Comparison of ENCODE assay signal across 16 cellular contexts in genomic region chr19:15253076-15253475, GRCh38. TPM values are rescaled to one million over a fixed set of nuclear protein-coding genes. Genes with fewer than 3 reads are reported as not detected.
DNase-seq lines count a peak whose midpoint lies in the region; ATAC-seq and TF ChIP-seq lines count a peak whose summit lies in the region.
"Had no signal": no experiment of that assay in that cellular context is flagged by ENCODE, and none has a peak within 500 bp of the region (broad histone marks: within the 10 kb centered on the region; RNA-seq: fewer than 3 reads in every experiment).

No MANE protein-coding gene starts in this region.

- no peaks in the 10 kb centered on the region for H3K9me3 ChIP-seq in BLaER1
- no peaks in the 10 kb centered on the region for H3K9me3 ChIP-seq in smooth muscle cell (replicated peaks; ENCODE audit: low read depth)
- no peaks in the 10 kb centered on the region for H3K9me3 ChIP-seq in CD4-positive, alpha-beta memory T cell (ENCODE audit: control insufficient read depth in 1 of 2, low read length in 2 of 2)
- H3K9me3 ChIP-seq: body of pancreas, SJCRH30 had no signal

- ATAC-seq in GM21515 (IDR thresholded peaks at IDR 0.05; ENCODE audit: unreplicated experiment) = no peak
- ATAC-seq: body of pancreas had no signal

- no peaks in the 10 kb centered on the region for H3K27me3 ChIP-seq in BLaER1
- H3K27me3 ChIP-seq in smooth muscle cell (ENCODE audit: low read depth) = no peaks in the 10 kb centered on the region
- H3K27me3 ChIP-seq in CD4-positive, alpha-beta memory T cell (ENCODE audit: insufficient read depth, low read length) = no peaks in the 10 kb centered on the region
- H3K27me3 ChIP-seq: body of pancreas, SJCRH30 had no signal

- H2AFZ ChIP-seq in smooth muscle cell (ENCODE audit: low read depth) = no peak overlapping the region

- H3K4me1 Mint-ChIP-seq in glutamatergic neuron (ENCODE audit: low read depth, unreplicated experiment) = peaks cover 14% of the 10 kb centered on the region
- H3K4me1 Mint-ChIP-seq in CD4-positive, alpha-beta memory T cell = no peaks in the 10 kb centered on the region

- H3K9me3 Mint-ChIP-seq in glutamatergic neuron (ENCODE audit: unreplicated experiment) = peaks cover 15% of the 10 kb centered on the region
- H3K9me3 Mint-ChIP-seq in CD4-positive, alpha-beta memory T cell = peaks cover 0 to 2% (median 0%) of the 10 kb centered on the region in 8 donors

- peak overlapping the region; percentile 81 for H3K4me2 ChIP-seq in BLaER1
- no peak overlapping the region for H3K4me2 ChIP-seq in smooth muscle cell

- H4K20me1 ChIP-seq in BLaER1 (peaks cover 100% of the 10 kb centered on the region), smooth muscle cell (ENCODE audit: low read depth) (peaks cover 100% of the 10 kb centered on the region)

- peak overlapping the region; percentile 17 for H3K27ac Mint-ChIP-seq in glutamatergic neuron (ENCODE audit: unreplicated experiment)
- no peak overlapping the region for H3K27ac Mint-ChIP-seq in CD4-positive, alpha-beta memory T cell

- peak; percentile 45 for DNase-seq in NCI-H2171 (lab: John Stamatoyannopoulos, UW)
- DNase-seq in glutamatergic neuron = no peak
- DNase-seq in smooth muscle cell (lab: John Stamatoyannopoulos, UW; ENCODE audit: unreplicated experiment) = no peak
- no peak for DNase-seq in DMS114 treated with DMSO at 0.1 percent for 48 hours (lab: John Stamatoyannopoulos, UW; ENCODE audit: unreplicated experiment)
- no peak for DNase-seq in NCI-H1417 treated with DMSO at 0.1 percent for 48 hours (lab: John Stamatoyannopoulos, UW)
- DNase-seq in CD4-positive, alpha-beta memory T cell = no peak
- DNase-seq: activated CD4-positive, alpha-beta T cell treated with anti-CD3 and anti-CD28 coated beads, Interleukin-2, amount 50 U/mL, for 4 hours; activated effector memory CD4-positive, alpha-beta T cell treated with Interleukin-2 at 50 U/mL for 16 hours; body of pancreas; DMS79 treated with DMSO at 0.1 percent for 48 hours; NCI-H1930 had no signal

- CTCF ChIA-PET in CD4-positive, alpha-beta memory T cell (lab: Charles Lee; ENCODE audit: partially characterized antibody) = interaction anchor here (0.7 kb wide), 1 partner anchor 14 kb away, joined by 3 read pairs; no protein-coding TSS in a partner anchor

- H3K27me3 Mint-ChIP-seq in glutamatergic neuron (ENCODE audit: unreplicated experiment) = peaks cover 10% of the 10 kb centered on the region
- no peaks in the 10 kb centered on the region for H3K27me3 Mint-ChIP-seq in CD4-positive, alpha-beta memory T cell

- H3K36me3 Mint-ChIP-seq in glutamatergic neuron (ENCODE audit: unreplicated experiment) = no peaks in the 10 kb centered on the region
- peaks cover 52 to 83% of the 10 kb centered on the region in 2 donors for H3K36me3 Mint-ChIP-seq in CD4-positive, alpha-beta memory T cell

- H3K4me3 ChIP-seq in BLaER1 (peak overlapping the region; percentile 40), smooth muscle cell (no peak overlapping the region)
- H3K4me3 ChIP-seq in CD4-positive, alpha-beta memory T cell (ENCODE audit: low read length in 2 of 2) = no peak overlapping the region
- H3K4me3 ChIP-seq: body of pancreas, SJCRH30 had no signal

- POLR2A ChIA-PET in CD4-positive, alpha-beta memory T cell (lab: Charles Lee; ENCODE audit: partially characterized antibody) = no interaction called here

- H3K36me3 ChIP-seq in BLaER1 (peaks cover 93% of the 10 kb centered on the region), smooth muscle cell (ENCODE audit: low read depth) (no peaks in the 10 kb centered on the region)
- peaks cover 93% of the 10 kb centered on the region for H3K36me3 ChIP-seq in CD4-positive, alpha-beta memory T cell (ENCODE audit: insufficient read depth, low read length)

- peaks cover 100% of the 10 kb centered on the region for H3K4me1 ChIP-seq in BLaER1
- peaks cover 16% of the 10 kb centered on the region for H3K4me1 ChIP-seq in smooth muscle cell (ENCODE audit: low read depth)
- no peaks in the 10 kb centered on the region for H3K4me1 ChIP-seq in CD4-positive, alpha-beta memory T cell (ENCODE audit: insufficient read depth, low read length)

- H3K4me3 Mint-ChIP-seq in glutamatergic neuron (ENCODE audit: unreplicated experiment) = no peak overlapping the region
- no peak overlapping the region for H3K4me3 Mint-ChIP-seq in CD4-positive, alpha-beta memory T cell

- peaks cover 39% of the 10 kb centered on the region for H3K79me2 ChIP-seq in smooth muscle cell (ENCODE audit: low read depth)

- intact Hi-C loops in CD4-positive, alpha-beta memory T cell (cut with micrococcal nuclease) = no loop called here

- TF ChIP-seq CTCF in glutamatergic neuron (IDR thresholded peaks at IDR 0.05; ENCODE audit: partially characterized antibody, unreplicated experiment) = no peak
- TF ChIP-seq CTCF in smooth muscle cell (IDR thresholded peaks at IDR 0.05; ENCODE audit: borderline replicate concordance, insufficient read depth, poor library complexity, severe bottlenecking) = no peak

- H3F3A ChIP-seq in smooth muscle cell (ENCODE audit: low read depth) = peaks cover 15% of the 10 kb centered on the region

- peak overlapping the region; percentile 80 for H3K27ac ChIP-seq in BLaER1
- peak overlapping the region; percentile 97 for H3K27ac ChIP-seq in smooth muscle cell (ENCODE audit: low read depth)
- no peak overlapping the region for H3K27ac ChIP-seq in CD4-positive, alpha-beta memory T cell (ENCODE audit: low read depth, low read length)

- H3K9ac ChIP-seq in BLaER1 (peak overlapping the region; percentile 30; the same call in 1 of the 2 replicates), smooth muscle cell (ENCODE audit: low read depth) (no peak overlapping the region)

- 88% methylated on average over 8 of the region's 8 CpGs for WGBS in smooth muscle cell (ENCODE audit: low lambda C conversion rate)

RNA-seq across cellular contexts. Expression of gene EPHX3, which starts 20.8 kb away (rescaled TPM):
- 0.61 TPM for total RNA-seq in glutamatergic neuron (ENCODE audit: unreplicated experiment)
- total RNA-seq in smooth muscle cell = 3.6 and 4.0 TPM in 2 replicates
- polyA plus RNA-seq in smooth muscle cell = 3.1 and 10.3 TPM in 2 replicates
- total RNA-seq in CD4-positive, alpha-beta memory T cell = under 1 TPM in 1 of 2 experiments, not detected in 1; 0.29 TPM
- not detected for polyA plus RNA-seq in CD4-positive, alpha-beta memory T cell
- total RNA-seq: body of pancreas, LHCN-M2, myocyte, SJCRH30 had no signal

RNA-seq across cellular contexts. Expression of gene NOTCH3, which starts 52.3 kb away (rescaled TPM):
- 3.6 TPM for total RNA-seq in glutamatergic neuron (ENCODE audit: unreplicated experiment)
- 56.6 and 72.0 TPM in 2 replicates for total RNA-seq in smooth muscle cell
- polyA plus RNA-seq in smooth muscle cell = 92.5 and 122 TPM in 2 replicates
- total RNA-seq in CD4-positive, alpha-beta memory T cell = under 1 TPM; 0.14 to 0.23 TPM
- not detected for polyA plus RNA-seq in CD4-positive, alpha-beta memory T cell

Comparison
In these comparisons a context has a peak if more than half of its experiments do, and no peak if none do; other contexts are left out.
1. RNA of gene NOTCH3, which starts 52.3 kb away (total RNA-seq): 56.6 to 72.0 TPM in smooth muscle cell; 3.6 TPM in glutamatergic neuron (single experiment) and 0.14 to 0.23 TPM in CD4-positive, alpha-beta memory T cell; every median in the first group is over 10 times any median in the second.